ENCODE assay signal across 16 cellular contexts in the genomic region with DNA sequence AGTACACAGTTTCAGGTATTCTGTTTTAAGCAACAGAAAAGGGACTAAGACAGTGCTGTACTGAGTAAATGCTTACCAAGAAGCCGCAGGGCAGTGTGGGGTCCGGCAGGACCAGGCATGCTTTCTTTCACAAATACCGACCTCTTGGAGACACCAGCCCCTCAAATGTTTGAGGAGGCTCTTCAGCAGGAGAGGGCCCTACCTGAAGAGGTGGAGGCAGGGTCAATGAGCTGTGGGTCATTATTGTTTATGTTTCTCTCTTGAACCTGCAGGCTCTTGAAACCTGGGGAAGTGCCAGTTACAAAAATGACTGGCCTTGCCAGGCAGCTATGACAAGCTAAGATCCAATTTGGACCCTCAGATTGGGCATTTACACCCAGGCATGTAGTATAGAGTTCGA.
A peak's percentile ranks its signal among the peaks of the same experiment; 100 is the strongest.
DNase-seq lines count a peak whose midpoint lies in the region; ATAC-seq and TF ChIP-seq lines count a peak whose summit lies in the region.
"Had no signal": no experiment of that assay in that cellular context is flagged by ENCODE, and none has a peak within 500 bp of the region (broad histone marks: within the 10 kb centered on the region; RNA-seq: fewer than 3 reads in every experiment).

No MANE protein-coding gene starts in this region.

- no peak overlapping the region for H3K9ac ChIP-seq in MM.1S (ENCODE audit: low read length)
- H3K9ac ChIP-seq: BLaER1 had no signal

- H3K79me2 ChIP-seq in MM.1S (ENCODE audit: low read length) = no peaks in the 10 kb centered on the region

- no peak overlapping the region for H2AFZ ChIP-seq in MM.1S (ENCODE audit: low read length)

- no peak overlapping the region for H3K4me3 ChIP-seq in left lung
- no peak overlapping the region for H3K4me3 ChIP-seq in thyroid gland (replicated peaks in 1 of 3)
- H3K4me3 ChIP-seq in aorta (ENCODE audit: low read length in 2 of 2) = no peak overlapping the region
- no peak overlapping the region for H3K4me3 ChIP-seq in MM.1S (ENCODE audit: low read length)
- H3K4me3 ChIP-seq: A549, BLaER1, GM12878 had no signal

- DNase-seq in DMS53 (lab: John Stamatoyannopoulos, UW) = peak; percentile 22
- no peak for DNase-seq in DMS53 treated with DMSO at 0.1 percent for 48 hours (lab: John Stamatoyannopoulos, UW; ENCODE audit: unreplicated experiment)
- peak; percentile 40 for DNase-seq in DMS79 treated with DMSO at 0.1 percent for 48 hours (lab: John Stamatoyannopoulos, UW)
- no peak for DNase-seq in left lung
- peak; percentile 43 to 68 for DNase-seq in thyroid gland
- no peak for DNase-seq in aorta
- DNase-seq in MM.1S = no peak
- DNase-seq: CD8-positive, alpha-beta T cell; DMS 273 treated with DMSO at 0.1 percent for 48 hours; DND-41; EL; H9 had no signal

- H4K20me1 ChIP-seq in MM.1S (ENCODE audit: insufficient read depth, low read length) = no peaks in the 10 kb centered on the region
- H4K20me1 ChIP-seq: BLaER1 had no signal

- no peak for TF ChIP-seq POLR2A in thyroid gland (IDR thresholded peaks at IDR 0.05)

- H3K9me2 ChIP-seq in MM.1S (replicated peaks; ENCODE audit: insufficient read depth, low read length) = no peaks in the 10 kb centered on the region

- H3K9me3 ChIP-seq in left lung = no peaks in the 10 kb centered on the region
- H3K9me3 ChIP-seq in thyroid gland = no peaks in the 10 kb centered on the region
- no peaks in the 10 kb centered on the region for H3K9me3 ChIP-seq in aorta (ENCODE audit: control insufficient read depth, low read length)
- no peaks in the 10 kb centered on the region for H3K9me3 ChIP-seq in MM.1S (replicated peaks; ENCODE audit: insufficient read depth, low read length)
- H3K9me3 ChIP-seq: A549, BLaER1 had no signal

- intact Hi-C loops in left lung (cut with DNase I) = no loop called here
- intact Hi-C loops in thyroid gland (cut with DNase I) = no loop called here
- intact Hi-C loops in aorta (cut with DNase I) = no loop called here

- 30 to 46% methylated on average over 4 of the region's 4 CpGs for WGBS in thyroid gland, 2 donors
- 94 to 96% methylated on average over 4 of the region's 4 CpGs for WGBS in aorta, 2 donors

- no peaks in the 10 kb centered on the region for H3F3A ChIP-seq in MM.1S (ENCODE audit: insufficient read depth, low read length)

- H3K27me3 ChIP-seq in left lung = no peaks in the 10 kb centered on the region
- no peaks in the 10 kb centered on the region for H3K27me3 ChIP-seq in thyroid gland
- H3K27me3 ChIP-seq in aorta (ENCODE audit: control insufficient read depth in 1 of 2, insufficient read depth in 2 of 2, low read length in 1 of 2) = no peaks in the 10 kb centered on the region
- no peaks in the 10 kb centered on the region for H3K27me3 ChIP-seq in MM.1S (replicated peaks; ENCODE audit: insufficient read depth, low read length)
- H3K27me3 ChIP-seq: BLaER1 had no signal

- peak; percentile 65 for ATAC-seq in left lung
- no peak for ATAC-seq in aorta (ENCODE audit: low FRiP score)
- ATAC-seq: A549; CD8-positive, alpha-beta T cell; GM12878 had no signal

- no peak overlapping the region for H3K4me2 ChIP-seq in MM.1S (ENCODE audit: low read depth, low read length)
- H3K4me2 ChIP-seq: A549, BLaER1 had no signal

- H3K36me3 ChIP-seq in left lung (no peaks in the 10 kb centered on the region), thyroid gland (no peaks in the 10 kb centered on the region), aorta (ENCODE audit: control insufficient read depth in 1 of 2, insufficient read depth in 2 of 2, low read length in 1 of 2) (no peaks in the 10 kb centered on the region), MM.1S (replicated peaks; ENCODE audit: insufficient read depth, low read length) (no peaks in the 10 kb centered on the region)
- H3K36me3 ChIP-seq: BLaER1 had no signal

- H3K27ac ChIP-seq in left lung (no peak overlapping the region), thyroid gland (no peak overlapping the region), aorta (ENCODE audit: low read depth in 1 of 2, low read length in 2 of 2) (no peak overlapping the region), MM.1S (ENCODE audit: low read length) (no peak overlapping the region)
- H3K27ac ChIP-seq: 22Rv1, A549, BLaER1 had no signal

- TF ChIP-seq CTCF in left lung (IDR thresholded peaks at IDR 0.05) (no peak), thyroid gland (IDR thresholded peaks at IDR 0.05) (no peak), MM.1S (IDR thresholded peaks at IDR 0.05; ENCODE audit: low read length) (no peak)

- H3K4me1 ChIP-seq in left lung = no peaks in the 10 kb centered on the region
- H3K4me1 ChIP-seq in thyroid gland = peaks cover 9 to 14% of the 10 kb centered on the region in 2 donors
- H3K4me1 ChIP-seq in aorta (ENCODE audit: control insufficient read depth in 1 of 2, insufficient read depth in 2 of 2, low read length in 2 of 2) = no peaks in the 10 kb centered on the region
- no peaks in the 10 kb centered on the region for H3K4me1 ChIP-seq in MM.1S (ENCODE audit: low read length)
- H3K4me1 ChIP-seq: A549 had no signal

Comparison
In these comparisons a context has a peak if more than half of its experiments do, and no peak if none do; other contexts are left out.
1. DNase-seq: peak in DMS53 (single experiment), DMS79 treated with DMSO at 0.1 percent for 48 hours (single experiment) and thyroid gland (2 of 2); none in DMS53 treated with DMSO at 0.1 percent for 48 hours (single experiment), left lung (0 of 2), aorta (0 of 2) and MM.1S (single experiment).